Comparison of ENCODE assay signal across 1 cellular context in genomic region chr3:111738238-111738637, GRCh38.
TF ChIP-seq lines count a peak whose summit lies in the region.

No MANE protein-coding gene starts in this region.

TF ChIP-seq in GM23338, 12 proteins besides CTCF, POLR2A, EP300 and RAD21 (continued from another document):
- TF ChIP-seq REST (IDR thresholded peaks at IDR 0.05; ENCODE audit: unreplicated experiment) (no peak), ZNF331 (CRISPR knock-in tag; IDR thresholded peaks at IDR 0.05; ENCODE audit: low read depth) (no peak), ZNF114 (CRISPR knock-in tag; IDR thresholded peaks at IDR 0.05) (no peak), ETS1 (IDR thresholded peaks at IDR 0.05) (no peak), CREB1 (CRISPR knock-in tag; IDR thresholded peaks at IDR 0.05; ENCODE audit: low read depth) (no peak), POLR2AphosphoS5 (IDR thresholded peaks at IDR 0.05; ENCODE audit: low read depth) (no peak), EZH2 (IDR thresholded peaks at IDR 0.05; ENCODE audit: low read depth, unreplicated experiment) (no peak), ZNF462 (CRISPR knock-in tag; IDR thresholded peaks at IDR 0.05) (no peak), NANOG (IDR thresholded peaks at IDR 0.05; ENCODE audit: borderline replicate concordance) (no peak), JUNB (IDR thresholded peaks at IDR 0.05; ENCODE audit: unreplicated experiment) (no peak), EZH2phosphoT487 (IDR thresholded peaks at IDR 0.05; ENCODE audit: unreplicated experiment) (no peak)
